In genomic region chr6:33425668-33426577, GRCh38 we compare ENCODE assay signal across 1 cellular context.
TF ChIP-seq lines count a peak whose summit lies in the region.

No MANE protein-coding gene starts in this region.

TF ChIP-seq in GM12878, 131 proteins besides CTCF, POLR2A, EP300 and RAD21 (continued from another document):
- TF ChIP-seq E2F8 (IDR thresholded peaks at IDR 0.05; ENCODE audit: low read depth, partially characterized antibody) (no peak), RAD51 (IDR thresholded peaks at IDR 0.05) (no peak), BACH1 (IDR thresholded peaks at IDR 0.05; ENCODE audit: borderline replicate concordance) (peak; percentile 66; the same call in 1 of the 2 replicates), IKZF2 (IDR thresholded peaks at IDR 0.05) (peak; percentile 34 to 51; a peak in 3 of 4 replicates), MLLT1 (IDR thresholded peaks at IDR 0.05) (no peak), YY1 (IDR thresholded peaks at IDR 0.05; ENCODE audit: low read depth, low read length) (peak; percentile 47; the same call in 1 of the 2 replicates), SIX5 (IDR thresholded peaks at IDR 0.05; ENCODE audit: low read depth, low read length, severe bottlenecking) (no peak), CREB1 (IDR thresholded peaks at IDR 0.05; ENCODE audit: low read depth) (peak; percentile 42), POU2F2 (IDR thresholded peaks at IDR 0.05; ENCODE audit: borderline replicate concordance, low read depth, low read length) (0 out of 3 replicates have a peak, but pooled peaks have one; percentile 41), HDAC2 (IDR thresholded peaks at IDR 0.05) (no peak), POLR2AphosphoS5 (IDR thresholded peaks at IDR 0.05; ENCODE audit: low read length) (peak; percentile 62; the same call in 1 of the 2 replicates), USF2 (IDR thresholded peaks at IDR 0.05; ENCODE audit: borderline replicate concordance, low read depth, low read length) (no peak), PAX5 (IDR thresholded peaks at IDR 0.05; ENCODE audit: borderline replicate concordance, low read depth, low read length) (no peak), USF1 (IDR thresholded peaks at IDR 0.05; ENCODE audit: borderline replicate concordance, extremely low read length, insufficient read depth, low read depth, low read length) (no peak), BCL3 (IDR thresholded peaks at IDR 0.05; ENCODE audit: borderline replicate concordance, insufficient read depth, low read depth, low read length, poor library complexity, severe bottlenecking) (no peak), FOXK2 (IDR thresholded peaks at IDR 0.05) (no peak), LARP7 (IDR thresholded peaks at IDR 0.05) (no peak), NFIC (IDR thresholded peaks at IDR 0.05; ENCODE audit: low read depth, low read length) (no peak), SMARCA5 (IDR thresholded peaks at IDR 0.05) (peak; percentile 34; the same call in 1 of the 2 replicates), ZNF274 (IDR thresholded peaks at IDR 0.05; ENCODE audit: insufficient read depth, insufficient read length) (no peak), TCF3 (IDR thresholded peaks at IDR 0.05; ENCODE audit: borderline replicate concordance, insufficient read depth, low read depth, low read length) (0 out of 2 replicates have a peak, but pooled peaks have one; percentile 5), PRDM15 (CRISPR knock-in tag; IDR thresholded peaks at IDR 0.05) (no peak), SUPT20H (IDR thresholded peaks at IDR 0.05; ENCODE audit: borderline replicate concordance, control insufficient read depth, low read depth, low read length) (no peak)
